In the genomic region with DNA sequence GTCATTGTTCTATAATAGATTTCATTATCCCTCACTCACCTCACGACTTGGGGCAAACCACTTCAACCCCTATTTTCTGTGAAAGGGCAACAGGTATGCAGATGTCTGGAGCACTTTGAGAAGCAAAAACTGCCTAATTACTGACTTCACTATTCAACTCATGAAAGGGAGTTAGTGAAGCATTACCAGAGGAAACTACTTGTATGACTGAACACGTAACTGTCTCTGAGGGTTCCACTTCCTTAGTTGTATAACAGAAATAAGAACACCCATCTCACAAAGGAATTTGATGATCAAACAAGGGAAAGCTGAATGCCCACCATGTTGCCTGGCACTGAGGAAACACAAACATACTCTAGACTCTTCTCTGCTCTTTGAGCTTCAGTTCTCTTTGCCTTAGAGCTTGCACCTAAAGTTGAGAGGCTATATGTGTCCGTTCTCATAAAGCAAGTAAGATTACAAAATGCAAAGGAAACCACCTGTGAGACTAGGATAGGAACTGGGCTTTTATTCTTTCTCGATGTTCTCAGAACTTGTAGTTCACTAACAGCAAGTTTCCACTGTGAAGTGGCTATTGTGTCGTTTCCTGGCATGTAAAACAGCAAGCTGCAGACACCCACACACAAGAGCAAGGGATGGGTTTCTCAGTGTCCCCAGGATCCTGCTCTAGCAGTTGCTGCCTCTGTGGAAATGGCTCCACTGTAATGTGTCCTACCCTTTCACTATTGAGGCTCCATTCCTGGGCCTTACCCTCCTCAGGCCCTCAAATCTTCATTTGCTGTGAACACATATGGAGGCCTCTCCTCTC, we compare ENCODE assay signal across 8 cellular contexts. TPM values are rescaled to one million over a fixed set of nuclear protein-coding genes. Genes with fewer than 3 reads are reported as not detected.
DNase-seq lines count a peak whose midpoint lies in the region; ATAC-seq lines count a peak whose summit lies in the region.

No MANE protein-coding gene starts in this region.

- peaks cover 9% of the 10 kb centered on the region for H3K27me3 Mint-ChIP-seq in activated CD4-positive, alpha-beta memory T cell treated with anti-CD3 and anti-CD28 coated beads, Interleukin-2, amount 10 ng/mL, durations not matched to agents 7 days and 5 days
- H3K27me3 Mint-ChIP-seq in naive B cell = no peaks in the 10 kb centered on the region

- peaks cover 34 to 74% (median 53%) of the 10 kb centered on the region in 11 experiments; a peak in 20 of 22 replicates for H4K20me1 ChIP-seq in BLaER1 treated with 17β-estradiol and CSF1 and Interleukin-3, amounts not matched to agents 10 nM and 100 nM

- H3K36me3 ChIP-seq in BLaER1 treated with 17β-estradiol and CSF1 and Interleukin-3, amounts not matched to agents 10 nM and 100 nM = peaks cover 1 to 35% (median 14%) of the 10 kb centered on the region in 11 experiments; a peak in 20 of 22 replicates

- H3K36me3 Mint-ChIP-seq in activated CD4-positive, alpha-beta memory T cell treated with anti-CD3 and anti-CD28 coated beads, Interleukin-2, amount 10 ng/mL, durations not matched to agents 7 days and 5 days (ENCODE audit: low read depth) = peaks cover 25% of the 10 kb centered on the region
- no peaks in the 10 kb centered on the region for H3K36me3 Mint-ChIP-seq in naive B cell

- peak overlapping the region; percentile 26 to 98 (median 96); a peak in 21 of 22 replicates for H3K27ac ChIP-seq in BLaER1 treated with 17β-estradiol and CSF1 and Interleukin-3, amounts not matched to agents 10 nM and 100 nM

- ATAC-seq in GM19023 (IDR thresholded peaks at IDR 0.05; ENCODE audit: unreplicated experiment) = peak; percentile 48
- ATAC-seq in HG03097 (IDR thresholded peaks at IDR 0.05; ENCODE audit: low FRiP score, unreplicated experiment) = peak; percentile 60
- ATAC-seq in naive B cell (ENCODE audit: low read depth in 2 of 2) = peak; percentile 47 to 51

- H3K9ac ChIP-seq in BLaER1 treated with 17β-estradiol and CSF1 and Interleukin-3, amounts not matched to agents 10 nM and 100 nM = peak overlapping the region; percentile 58 to 98 (median 97)

- peak; percentile 44 for DNase-seq in activated CD4-positive, alpha-beta memory T cell treated with anti-CD3 and anti-CD28 coated beads, Interleukin-2, amount 10 ng/mL, durations not matched to agents 7 days and 5 days
- DNase-seq in naive B cell = peak; percentile 76
- DNase-seq in NCI-H1417 (lab: John Stamatoyannopoulos, UW) = no peak
- no peak for DNase-seq in DMS114 treated with DMSO at 0.1 percent for 48 hours (lab: John Stamatoyannopoulos, UW; ENCODE audit: unreplicated experiment)
- DNase-seq in DMS153 treated with DMSO at 0.1 percent for 48 hours (lab: John Stamatoyannopoulos, UW; ENCODE audit: unreplicated experiment) = no peak

- peaks cover 0 to 4% (median 0%) of the 10 kb centered on the region in 11 experiments; a peak in 2 of 22 replicates for H3K9me3 ChIP-seq in BLaER1 treated with 17β-estradiol and CSF1 and Interleukin-3, amounts not matched to agents 10 nM and 100 nM (replicated peaks in 1 of 11)

- CTCF ChIA-PET in activated CD4-positive, alpha-beta memory T cell treated with anti-CD3 and anti-CD28 coated beads, Interleukin-2, amount 10 ng/mL, durations not matched to agents 7 days and 5 days (lab: Charles Lee) = interaction anchor here (0.9 to 1.5 kb wide), 3 partner anchors 27 to 64 kb away, joined by 4 to 6 read pairs (median 5); a partner anchor contains a TSS

- H3K4me3 Mint-ChIP-seq in activated CD4-positive, alpha-beta memory T cell treated with anti-CD3 and anti-CD28 coated beads, Interleukin-2, amount 10 ng/mL, durations not matched to agents 7 days and 5 days = peak overlapping the region; percentile 99
- peak overlapping the region; percentile 85 to 100 (median 100) for H3K4me3 Mint-ChIP-seq in naive B cell

- no peaks in the 10 kb centered on the region for H3K27me3 ChIP-seq in BLaER1 treated with 17β-estradiol and CSF1 and Interleukin-3, amounts not matched to agents 10 nM and 100 nM

- H3K4me3 ChIP-seq in BLaER1 treated with 17β-estradiol and CSF1 and Interleukin-3, amounts not matched to agents 10 nM and 100 nM = peak overlapping the region; percentile 85 to 97 (median 94)

- peaks cover 63% of the 10 kb centered on the region for H3K4me1 Mint-ChIP-seq in activated CD4-positive, alpha-beta memory T cell treated with anti-CD3 and anti-CD28 coated beads, Interleukin-2, amount 10 ng/mL, durations not matched to agents 7 days and 5 days
- peaks cover 41 to 77% (median 66%) of the 10 kb centered on the region in 3 donors for H3K4me1 Mint-ChIP-seq in naive B cell

- POLR2A ChIA-PET in activated CD4-positive, alpha-beta memory T cell treated with anti-CD3 and anti-CD28 coated beads, Interleukin-2, amount 10 ng/mL, durations not matched to agents 7 days and 5 days (lab: Charles Lee) = interaction anchor here (0.8 to 12.3 kb wide), 7 partner anchors 15 to 129 kb away, joined by 3 to 337 read pairs (median 4); a partner anchor contains a TSS

- no peaks in the 10 kb centered on the region for H3K9me3 Mint-ChIP-seq in activated CD4-positive, alpha-beta memory T cell treated with anti-CD3 and anti-CD28 coated beads, Interleukin-2, amount 10 ng/mL, durations not matched to agents 7 days and 5 days
- H3K9me3 Mint-ChIP-seq in naive B cell = no peaks in the 10 kb centered on the region

- peak overlapping the region; percentile 92 to 99 (median 97) for H3K4me2 ChIP-seq in BLaER1 treated with 17β-estradiol and CSF1 and Interleukin-3, amounts not matched to agents 10 nM and 100 nM

- H3K27ac Mint-ChIP-seq in activated CD4-positive, alpha-beta memory T cell treated with anti-CD3 and anti-CD28 coated beads, Interleukin-2, amount 10 ng/mL, durations not matched to agents 7 days and 5 days = peak overlapping the region; percentile 95
- H3K27ac Mint-ChIP-seq in naive B cell = peak overlapping the region; percentile 98 to 100 (median 100)

- peaks cover 65 to 75% (median 71%) of the 10 kb centered on the region in 10 experiments for H3K4me1 ChIP-seq in BLaER1 treated with 17β-estradiol and CSF1 and Interleukin-3, amounts not matched to agents 10 nM and 100 nM

RNA-seq across cellular contexts. Expression of a gene that starts 2.6 kb away (rescaled TPM):
- 10 to 100 TPM; 42.1 to 42.5 TPM for total RNA-seq in activated CD4-positive, alpha-beta memory T cell treated with anti-CD3 and anti-CD28 coated beads, Interleukin-2, amount 10 ng/mL, durations not matched to agents 7 days and 5 days
- polyA plus RNA-seq in naive B cell (ENCODE audit: low read depth in 6 of 6) = 100 to 1,000 TPM; 135 to 209 (median 173) TPM

Comparison
In these comparisons a context has a peak if more than half of its experiments do, and no peak if none do; other contexts are left out.
1. DNase-seq: peak in activated CD4-positive, alpha-beta memory T cell treated with anti-CD3 and anti-CD28 coated beads, Interleukin-2, amount 10 ng/mL, durations not matched to agents 7 days and 5 days (single experiment) and naive B cell (single experiment); none in NCI-H1417 (0 of 3), DMS114 treated with DMSO at 0.1 percent for 48 hours (single experiment) and DMS153 treated with DMSO at 0.1 percent for 48 hours (single experiment).
2. Peak in every context shown above with its lines, with median percentiles within 50 percentile points of each other: ATAC-seq.